Comparison of ENCODE assay signal across 1 cellular context in the genomic region with DNA sequence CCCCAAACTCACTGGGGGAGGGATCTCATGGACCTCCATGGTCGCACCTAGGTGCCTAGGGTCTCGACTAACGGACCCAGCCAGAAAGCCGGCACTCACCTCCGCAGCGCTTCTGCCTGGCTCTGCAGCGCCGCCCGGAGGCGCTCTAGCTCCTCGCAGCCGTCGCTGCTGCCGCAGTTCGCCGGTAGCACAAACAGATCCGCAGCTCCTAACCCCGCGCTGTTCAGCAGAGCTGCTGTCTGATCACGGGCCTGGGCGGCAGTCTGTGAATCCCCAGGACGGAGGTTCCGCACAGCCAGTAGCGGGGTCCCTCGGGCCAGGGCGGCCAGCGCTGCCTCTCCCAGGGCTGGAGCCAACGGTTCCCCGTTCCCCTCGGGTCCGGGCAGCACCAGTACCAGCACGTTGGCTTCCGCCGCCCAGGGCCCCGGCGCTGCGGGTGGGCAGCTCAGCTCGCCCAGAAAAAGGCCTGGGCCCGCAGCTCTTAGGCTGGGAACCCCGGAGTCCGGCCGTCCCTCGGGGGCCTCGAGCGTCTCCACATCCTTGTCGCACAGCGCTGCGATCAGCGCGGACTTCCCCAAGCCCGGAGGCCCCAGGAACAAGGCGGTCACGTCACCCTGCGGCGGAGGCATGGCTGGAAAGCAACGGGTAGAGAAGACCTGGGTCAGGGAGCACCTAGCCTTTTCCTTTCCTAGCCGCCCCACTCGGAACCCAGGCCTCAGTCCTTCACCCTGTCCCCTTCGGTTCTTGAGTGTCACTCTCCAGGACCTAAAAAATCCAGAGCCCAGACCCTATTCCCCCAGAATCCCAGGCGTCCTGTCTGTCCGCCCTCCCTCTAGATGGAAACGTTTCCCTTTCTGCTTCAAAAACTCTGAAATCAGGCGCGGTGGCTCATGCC.
TF ChIP-seq lines count a peak whose summit lies in the region.

No MANE protein-coding gene starts in this region.

TF ChIP-seq in HCT116, 20 proteins besides CTCF, POLR2A, EP300 and RAD21:
- TF ChIP-seq, protein P1, sequence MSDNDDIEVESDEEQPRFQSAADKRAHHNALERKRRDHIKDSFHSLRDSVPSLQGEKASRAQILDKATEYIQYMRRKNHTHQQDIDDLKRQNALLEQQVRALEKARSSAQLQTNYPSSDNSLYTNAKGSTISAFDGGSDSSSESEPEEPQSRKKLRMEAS (IDR thresholded peaks at IDR 0.05): no peak
- TF ChIP-seq ZFX (IDR thresholded peaks at IDR 0.05) (no peak), EZH2 (IDR thresholded peaks at IDR 0.05) (no peak), YY1 (IDR thresholded peaks at IDR 0.05; ENCODE audit: extremely low read depth, insufficient replicate concordance, low read depth, low read length) (no peak)
- TF ChIP-seq, protein P2, sequence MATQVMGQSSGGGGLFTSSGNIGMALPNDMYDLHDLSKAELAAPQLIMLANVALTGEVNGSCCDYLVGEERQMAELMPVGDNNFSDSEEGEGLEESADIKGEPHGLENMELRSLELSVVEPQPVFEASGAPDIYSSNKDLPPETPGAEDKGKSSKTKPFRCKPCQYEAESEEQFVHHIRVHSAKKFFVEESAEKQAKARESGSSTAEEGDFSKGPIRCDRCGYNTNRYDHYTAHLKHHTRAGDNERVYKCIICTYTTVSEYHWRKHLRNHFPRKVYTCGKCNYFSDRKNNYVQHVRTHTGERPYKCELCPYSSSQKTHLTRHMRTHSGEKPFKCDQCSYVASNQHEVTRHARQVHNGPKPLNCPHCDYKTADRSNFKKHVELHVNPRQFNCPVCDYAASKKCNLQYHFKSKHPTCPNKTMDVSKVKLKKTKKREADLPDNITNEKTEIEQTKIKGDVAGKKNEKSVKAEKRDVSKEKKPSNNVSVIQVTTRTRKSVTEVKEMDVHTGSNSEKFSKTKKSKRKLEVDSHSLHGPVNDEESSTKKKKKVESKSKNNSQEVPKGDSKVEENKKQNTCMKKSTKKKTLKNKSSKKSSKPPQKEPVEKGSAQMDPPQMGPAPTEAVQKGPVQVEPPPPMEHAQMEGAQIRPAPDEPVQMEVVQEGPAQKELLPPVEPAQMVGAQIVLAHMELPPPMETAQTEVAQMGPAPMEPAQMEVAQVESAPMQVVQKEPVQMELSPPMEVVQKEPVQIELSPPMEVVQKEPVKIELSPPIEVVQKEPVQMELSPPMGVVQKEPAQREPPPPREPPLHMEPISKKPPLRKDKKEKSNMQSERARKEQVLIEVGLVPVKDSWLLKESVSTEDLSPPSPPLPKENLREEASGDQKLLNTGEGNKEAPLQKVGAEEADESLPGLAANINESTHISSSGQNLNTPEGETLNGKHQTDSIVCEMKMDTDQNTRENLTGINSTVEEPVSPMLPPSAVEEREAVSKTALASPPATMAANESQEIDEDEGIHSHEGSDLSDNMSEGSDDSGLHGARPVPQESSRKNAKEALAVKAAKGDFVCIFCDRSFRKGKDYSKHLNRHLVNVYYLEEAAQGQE (IDR thresholded peaks at IDR 0.05; ENCODE audit: low read depth): no peak
TF ChIP-seq in HCT116: peak in this region for 0.
